28 cellular contexts compared by ENCODE assay signal in the genomic region with DNA sequence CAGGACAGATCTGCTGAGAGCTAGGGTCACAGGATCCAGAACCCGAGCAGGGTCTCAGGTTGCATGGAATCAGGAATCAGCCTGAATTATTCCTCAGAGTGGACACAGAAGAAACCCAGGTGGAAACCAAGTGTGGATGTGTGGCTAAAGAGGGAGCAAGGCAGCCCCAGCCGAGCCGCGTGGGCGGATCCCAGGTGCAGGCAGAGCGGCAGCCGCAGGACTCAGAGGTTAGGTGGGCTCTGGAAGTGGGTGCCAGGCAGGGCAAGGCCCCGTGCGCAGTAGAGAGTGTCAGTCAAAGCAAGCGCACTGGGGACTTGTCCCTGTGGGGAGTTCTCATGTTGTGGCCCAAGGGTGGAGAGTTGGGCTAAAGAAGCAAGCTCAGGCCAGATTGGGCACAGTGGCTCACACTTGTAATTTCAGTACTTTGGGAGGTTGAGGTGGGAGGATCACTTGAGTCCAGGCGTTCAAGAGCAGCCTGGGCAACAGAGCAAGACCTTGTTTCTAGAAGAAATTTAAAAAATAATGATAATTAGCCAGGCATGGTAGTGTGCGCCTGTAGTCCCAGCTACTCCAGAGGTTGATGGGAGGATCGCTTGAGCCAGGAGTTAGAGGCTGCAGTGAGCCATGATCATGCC.
"Had no signal": no experiment of that assay in that cellular context is flagged by ENCODE, and none has a peak within 500 bp of the region (broad histone marks: within the 10 kb centered on the region; RNA-seq: fewer than 3 reads in every experiment).

No MANE protein-coding gene starts in this region.

- H3K4me3 Mint-ChIP-seq: immature natural killer cell; naive thymus-derived CD8-positive, alpha-beta T cell; nephron; neural progenitor cell; stimulated activated naive B cell treated with anti-CD40 and anti-IgM and Interleukin-4, amounts not matched to agents 10 μg/mL and 1 μg/mL and 100 μg/mL, for 72 hours had no signal

- H3K27me3 Mint-ChIP-seq: progenitor cell of endocrine pancreas had no signal

- H3K27me3 ChIP-seq: neural progenitor cell, ovary, right atrium auricular region, right lobe of liver, stomach, testis, tibial artery, upper lobe of right lung had no signal

- FAIRE-seq: islet of Langerhans, urothelium cell line had no signal

- H3K4me3 ChIP-seq: lower lobe of right lung, neural progenitor cell, ovary, right atrium auricular region, right lobe of liver, smooth muscle cell, stomach, testis, tibial artery, upper lobe of right lung had no signal

- H2AFZ ChIP-seq: neural progenitor cell had no signal

- H3K9me3 Mint-ChIP-seq: immature natural killer cell; naive thymus-derived CD8-positive, alpha-beta T cell; nephron; neural progenitor cell; stimulated activated naive B cell treated with anti-CD40 and anti-IgM and Interleukin-4, amounts not matched to agents 10 μg/mL and 1 μg/mL and 100 μg/mL, for 72 hours had no signal

- H3K4me1 ChIP-seq: right lobe of liver, upper lobe of right lung had no signal

- ATAC-seq: left lobe of liver; left ventricle myocardium superior; lower lobe of right lung; naive thymus-derived CD8-positive, alpha-beta T cell; right lobe of liver; stimulated activated naive B cell treated with anti-CD40 and anti-IgM and Interleukin-4, amounts not matched to agents 10 μg/mL and 1 μg/mL and 100 μg/mL, for 72 hours; stimulated activated naive CD8-positive, alpha-beta T cell treated with anti-CD3 and anti-CD28 coated beads, Interleukin-15, Interleukin-2, amounts not matched to agents 100 U/mL and 50 U/mL, for 24 hours; upper lobe of right lung had no signal

- H3K4me2 ChIP-seq: neural progenitor cell, smooth muscle cell had no signal

- H3K36me3 ChIP-seq: lower lobe of right lung, neural progenitor cell, ovary, right atrium auricular region, right lobe of liver, stomach, tibial artery, upper lobe of right lung had no signal

- DNase-seq: hypothalamus; immature natural killer cell; left ventricle myocardium superior; lower lobe of right lung; mammary epithelial cell; mesenchymal stem cell; naive thymus-derived CD8-positive, alpha-beta T cell; ovary; right lobe of liver; stimulated activated CD4-positive, alpha-beta T cell treated with anti-CD3 and anti-CD28 coated beads, Interleukin-12 subunit alpha, Interleukin-12 subunit beta, amount 100 ng/mL, for 4 hours; stimulated activated CD4-positive, alpha-beta T cell treated with anti-CD3 and anti-CD28 coated beads, Interleukin-15, amount 100 ng/mL, for 24 hours; stimulated activated CD4-positive, alpha-beta T cell treated with anti-CD3 and anti-CD28 coated beads, Interleukin-2, amount 100 ng/mL, for 24 hours; stimulated activated CD4-positive, alpha-beta T cell treated with anti-CD3 and anti-CD28 coated beads, Interleukin-4, amount 100 ng/mL, for 1 hour; stimulated activated naive B cell treated with anti-CD40 and anti-IgM and Interleukin-4, amounts not matched to agents 10 μg/mL and 1 μg/mL and 100 μg/mL, for 72 hours; stimulated activated naive CD8-positive, alpha-beta T cell treated with anti-CD3 and anti-CD28 coated beads, Interleukin-15, Interleukin-2, amounts not matched to agents 100 U/mL and 50 U/mL, for 24 hours; stomach; testis; trophoblast cell; upper lobe of right lung had no signal

- H3K9ac ChIP-seq: neural progenitor cell had no signal

- H3K36me3 Mint-ChIP-seq: immature natural killer cell; naive thymus-derived CD8-positive, alpha-beta T cell; neural progenitor cell; stimulated activated naive B cell treated with anti-CD40 and anti-IgM and Interleukin-4, amounts not matched to agents 10 μg/mL and 1 μg/mL and 100 μg/mL, for 72 hours had no signal

- H3K27ac Mint-ChIP-seq: immature natural killer cell; naive thymus-derived CD8-positive, alpha-beta T cell; nephron; neural progenitor cell; progenitor cell of endocrine pancreas; stimulated activated naive B cell treated with anti-CD40 and anti-IgM and Interleukin-4, amounts not matched to agents 10 μg/mL and 1 μg/mL and 100 μg/mL, for 72 hours had no signal

- H3K4me1 Mint-ChIP-seq: immature natural killer cell; naive thymus-derived CD8-positive, alpha-beta T cell; stimulated activated naive B cell treated with anti-CD40 and anti-IgM and Interleukin-4, amounts not matched to agents 10 μg/mL and 1 μg/mL and 100 μg/mL, for 72 hours had no signal

- H3K9me3 ChIP-seq: lower lobe of right lung, ovary, right atrium auricular region, right lobe of liver, stomach, testis, tibial artery, upper lobe of right lung had no signal

- H3K27ac ChIP-seq: lower lobe of right lung, neural progenitor cell, ovary, right atrium auricular region, right lobe of liver, stomach, testis, tibial artery, upper lobe of right lung had no signal
